Comparison of ENCODE assay signal across 9 cellular contexts in the genomic region with DNA sequence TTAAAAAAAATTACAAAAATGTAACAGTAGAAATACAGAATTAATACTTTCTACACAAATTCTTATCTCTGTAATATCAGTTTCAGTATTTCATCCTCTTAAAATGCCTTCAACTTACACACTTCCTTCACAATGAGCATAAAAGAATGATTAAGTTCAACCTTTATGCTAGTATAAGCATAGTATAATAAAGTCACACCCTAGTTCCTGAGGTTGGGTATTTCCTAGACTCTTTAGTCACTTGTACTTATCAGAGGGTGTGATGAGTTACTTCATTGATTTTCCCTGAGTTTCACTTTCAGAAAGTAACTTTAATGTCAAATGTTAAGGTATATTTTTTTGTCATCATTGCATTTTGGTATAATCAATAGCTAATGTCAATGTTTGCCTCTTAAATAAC.
DNase-seq lines count a peak whose midpoint lies in the region; ATAC-seq, FAIRE-seq and TF ChIP-seq lines count a peak whose summit lies in the region.
"Had no signal": no experiment of that assay in that cellular context is flagged by ENCODE, and none has a peak within 500 bp of the region (broad histone marks: within the 10 kb centered on the region; RNA-seq: fewer than 3 reads in every experiment).

No MANE protein-coding gene starts in this region.

- H3K27me3 ChIP-seq in small intestine (ENCODE audit: control insufficient read depth in 2 of 2, insufficient read depth in 2 of 2, low read length in 2 of 2) (no peaks in the 10 kb centered on the region), spleen (replicated peaks in 1 of 7) (no peaks in the 10 kb centered on the region)

- intact Hi-C loops in spleen (cut with DNase I; ENCODE audit: low total_unique reads), result no loop called here

- H3K4me1 Mint-ChIP-seq in T-helper 1 cell treated with Interleukin-12 subunit alpha and Interleukin-12 subunit beta and Interleukin-4 antibody, amounts not matched to agents 30 μg/mL and 1 μg/mL, for 36 hours (ENCODE audit: low read depth), result peaks cover 42% of the 10 kb centered on the region

- H3K36me3 Mint-ChIP-seq in T-helper 1 cell treated with Interleukin-12 subunit alpha and Interleukin-12 subunit beta and Interleukin-4 antibody, amounts not matched to agents 30 μg/mL and 1 μg/mL, for 36 hours (ENCODE audit: low read depth), result peaks cover 8% of the 10 kb centered on the region

- FAIRE-seq in small intestine (lab: Jason Lieb, UNC), result peak; percentile 94

- H3K27ac ChIP-seq in small intestine (ENCODE audit: low read depth in 1 of 2, low read length in 1 of 2), result peak overlapping the region in 1 of 2 donors; percentile 90
- no peak overlapping the region for H3K27ac ChIP-seq in spleen
- H3K27ac ChIP-seq: lower lobe of right lung had no signal

- peak; percentile 91 for DNase-seq in small intestine
- DNase-seq in medulla oblongata (ENCODE audit: extremely low spot score), result no peak
- no peak for DNase-seq in stimulated activated naive CD4-positive, alpha-beta T cell (lab: John Stamatoyannopoulos, UW)
- no peak for DNase-seq in spleen
- DNase-seq: lower lobe of right lung had no signal

- no peak overlapping the region for H3K4me3 Mint-ChIP-seq in T-helper 1 cell treated with Interleukin-12 subunit alpha and Interleukin-12 subunit beta and Interleukin-4 antibody, amounts not matched to agents 30 μg/mL and 1 μg/mL, for 36 hours
- H3K4me3 Mint-ChIP-seq: T-helper 2 cell treated with Interferon-gamma antibody and Interleukin-4, amounts not matched to agents 5 μg/mL and 100 μg/mL, for 36 hours had no signal

- no peaks in the 10 kb centered on the region for H3K36me3 ChIP-seq in small intestine (ENCODE audit: control insufficient read depth in 2 of 2, insufficient read depth in 2 of 2, low read length in 2 of 2)
- H3K36me3 ChIP-seq in spleen, result no peaks in the 10 kb centered on the region
- H3K36me3 ChIP-seq: lower lobe of right lung had no signal

- no peak overlapping the region for H3K4me3 ChIP-seq in small intestine (ENCODE audit: low read depth in 1 of 2, low read length in 2 of 2)
- no peak overlapping the region for H3K4me3 ChIP-seq in spleen
- H3K4me3 ChIP-seq: lower lobe of right lung had no signal

- ATAC-seq in GM19035 (IDR thresholded peaks at IDR 0.05; ENCODE audit: unreplicated experiment) (peak; percentile 68), HG02852 (IDR thresholded peaks at IDR 0.05; ENCODE audit: unreplicated experiment) (peak; percentile 89)

- TF ChIP-seq CTCF in spleen (IDR thresholded peaks at IDR 0.05 in 8 of 11, conservative IDR thresholded peaks at IDR 0.05 in 3 of 11), result no peak

- peak overlapping the region; percentile 65 for H3K27ac Mint-ChIP-seq in T-helper 1 cell treated with Interleukin-12 subunit alpha and Interleukin-12 subunit beta and Interleukin-4 antibody, amounts not matched to agents 30 μg/mL and 1 μg/mL, for 36 hours
- H3K27ac Mint-ChIP-seq: T-helper 2 cell treated with Interferon-gamma antibody and Interleukin-4, amounts not matched to agents 5 μg/mL and 100 μg/mL, for 36 hours had no signal

- H3K9me3 Mint-ChIP-seq in T-helper 1 cell treated with Interleukin-12 subunit alpha and Interleukin-12 subunit beta and Interleukin-4 antibody, amounts not matched to agents 30 μg/mL and 1 μg/mL, for 36 hours, result peaks cover 4% of the 10 kb centered on the region
- H3K9me3 Mint-ChIP-seq: T-helper 2 cell treated with Interferon-gamma antibody and Interleukin-4, amounts not matched to agents 5 μg/mL and 100 μg/mL, for 36 hours had no signal

- H3K9me3 ChIP-seq in small intestine (ENCODE audit: control insufficient read depth, low read depth), result no peaks in the 10 kb centered on the region
- H3K9me3 ChIP-seq in spleen, result no peaks in the 10 kb centered on the region
- H3K9me3 ChIP-seq: lower lobe of right lung had no signal

- TF ChIP-seq POLR2A in spleen (IDR thresholded peaks at IDR 0.05), result no peak

- H3K4me1 ChIP-seq in small intestine (ENCODE audit: control insufficient read depth in 2 of 2, insufficient read depth in 1 of 2, low read depth in 1 of 2, low read length in 1 of 2) (no peaks in the 10 kb centered on the region), spleen (peaks cover 0 to 19% (median 0%) of the 10 kb centered on the region in 6 donors)
- H3K4me1 ChIP-seq: lower lobe of right lung had no signal

- H3K27me3 Mint-ChIP-seq in T-helper 1 cell treated with Interleukin-12 subunit alpha and Interleukin-12 subunit beta and Interleukin-4 antibody, amounts not matched to agents 30 μg/mL and 1 μg/mL, for 36 hours (ENCODE audit: low read depth), result peaks cover 18% of the 10 kb centered on the region
